In genomic region chr1:198161718-198162090, GRCh38 we compare ENCODE assay signal across 13 cellular contexts. TPM values are rescaled to one million over a fixed set of nuclear protein-coding genes. Genes with fewer than 3 reads are reported as not detected.
A peak's percentile ranks its signal among the peaks of the same experiment; 100 is the strongest.
DNase-seq lines count a peak whose midpoint lies in the region; ATAC-seq and TF ChIP-seq lines count a peak whose summit lies in the region.
"Had no signal": no experiment of that assay in that cellular context is flagged by ENCODE, and none has a peak within 500 bp of the region (broad histone marks: within the 10 kb centered on the region; RNA-seq: fewer than 3 reads in every experiment).

No MANE protein-coding gene starts in this region.

- H3K4me1 Mint-ChIP-seq in activated T-cell treated with anti-CD3 and anti-CD28 coated beads, Interleukin-2, amount 50 U/mL, for 4 hours (ENCODE audit: low read depth) = peaks cover 67% of the 10 kb centered on the region
- peaks cover 62% of the 10 kb centered on the region for H3K4me1 Mint-ChIP-seq in stimulated activated effector memory CD8-positive, alpha-beta T cell treated with anti-CD3 and anti-CD28 coated beads, Interleukin-12 subunit alpha, Interleukin-12 subunit beta, amount 100 ng/mL, for 72 hours

- peaks cover 98% of the 10 kb centered on the region for H3K79me2 ChIP-seq in Loucy (ENCODE audit: insufficient read depth, low read length)

- ATAC-seq in activated T-cell treated with anti-CD3 and anti-CD28 coated beads, Interleukin-2, amount 50 U/mL, for 4 hours = peak in 1 of 2 donors; percentile 0
- ATAC-seq in stimulated activated effector memory CD8-positive, alpha-beta T cell treated with anti-CD3 and anti-CD28 coated beads, Interleukin-12 subunit alpha, Interleukin-12 subunit beta, amount 100 ng/mL, for 72 hours = peak; percentile 31
- no peak for ATAC-seq in HG03280 (IDR thresholded peaks at IDR 0.05; ENCODE audit: unreplicated experiment)
- ATAC-seq: gastroesophageal sphincter, HCT116 had no signal

- no peaks in the 10 kb centered on the region for H3F3A ChIP-seq in Loucy (ENCODE audit: low read depth)

- no peak for TF ChIP-seq CTCF in Loucy (conservative IDR thresholded peaks at IDR 0.05; ENCODE audit: low read length)

- WGBS in esophagus, 2 donors = 69 to 71% methylated on average over 2 of the region's 2 CpGs

- H3K27ac Mint-ChIP-seq in stimulated activated effector memory CD8-positive, alpha-beta T cell treated with anti-CD3 and anti-CD28 coated beads, Interleukin-12 subunit alpha, Interleukin-12 subunit beta, amount 100 ng/mL, for 72 hours = peak overlapping the region; percentile 90

- DNase-seq in activated T-cell treated with anti-CD3 and anti-CD28 coated beads, Interleukin-2, amount 50 U/mL, for 4 hours = no peak
- DNase-seq in activated T-cell treated with anti-CD3 and anti-CD28 coated beads, Interleukin-2, amount 50 U/mL, for 48 hours = no peak
- no peak for DNase-seq in stimulated activated effector memory CD8-positive, alpha-beta T cell treated with anti-CD3 and anti-CD28 coated beads, Interleukin-12 subunit alpha, Interleukin-12 subunit beta, amount 100 ng/mL, for 72 hours (ENCODE audit: low spot score in 2 of 2)
- DNase-seq in SKM-1 (lab: John Stamatoyannopoulos, UW; ENCODE audit: unreplicated experiment) = no peak
- DNase-seq in NK-92 treated with Interleukin-12 subunit alpha and Interleukin-12 subunit beta, amount 100 ng/mL, for 24 hours (lab: John Stamatoyannopoulos, UW) = no peak
- DNase-seq: MG63, NCI-H226 had no signal

- H3K4me2 ChIP-seq in Loucy (ENCODE audit: low read depth, low read length, poor library complexity, severe bottlenecking) = peak overlapping the region; percentile 96

- H3K36me3 ChIP-seq in Loucy (ENCODE audit: insufficient read depth, low read length) (no peaks in the 10 kb centered on the region), esophagus (ENCODE audit: control insufficient read depth in 2 of 2, insufficient read depth in 2 of 2, low read length in 1 of 2) (no peaks in the 10 kb centered on the region)
- H3K36me3 ChIP-seq: gastroesophageal sphincter had no signal

- H3K4me3 ChIP-seq in Loucy (ENCODE audit: low read length, poor library complexity, severe bottlenecking) = peak overlapping the region; percentile 91
- H3K4me3 ChIP-seq in esophagus (ENCODE audit: low read depth in 1 of 2, low read length in 2 of 2) = no peak overlapping the region
- H3K4me3 ChIP-seq: coronary artery, gastroesophageal sphincter, MG63 had no signal

- H3K9me3 Mint-ChIP-seq in activated T-cell treated with anti-CD3 and anti-CD28 coated beads, Interleukin-2, amount 50 U/mL, for 4 hours = no peaks in the 10 kb centered on the region
- H3K9me3 Mint-ChIP-seq in stimulated activated effector memory CD8-positive, alpha-beta T cell treated with anti-CD3 and anti-CD28 coated beads, Interleukin-12 subunit alpha, Interleukin-12 subunit beta, amount 100 ng/mL, for 72 hours = no peaks in the 10 kb centered on the region

- H3K9me2 ChIP-seq in Loucy (replicated peaks; ENCODE audit: low read depth, low read length) = no peaks in the 10 kb centered on the region

- H2AFZ ChIP-seq in Loucy (ENCODE audit: low read length) = no peak overlapping the region

- H3K27me3 Mint-ChIP-seq in activated T-cell treated with anti-CD3 and anti-CD28 coated beads, Interleukin-2, amount 50 U/mL, for 4 hours (ENCODE audit: low read depth) = no peaks in the 10 kb centered on the region

- H3K9me3 ChIP-seq in Loucy (ENCODE audit: insufficient read depth, low read depth, low read length) (no peaks in the 10 kb centered on the region), esophagus (ENCODE audit: control insufficient read depth in 2 of 2, insufficient read depth in 1 of 2, low read depth in 1 of 2, low read length in 1 of 2) (no peaks in the 10 kb centered on the region)
- H3K9me3 ChIP-seq: gastroesophageal sphincter, MG63 had no signal

- H3K27ac ChIP-seq in esophagus (ENCODE audit: low read depth in 2 of 2, low read length in 1 of 2) = peak overlapping the region; percentile 56 to 75

- H3K4me3 Mint-ChIP-seq in activated T-cell treated with anti-CD3 and anti-CD28 coated beads, Interleukin-2, amount 50 U/mL, for 4 hours = peak overlapping the region; percentile 64
- H3K4me3 Mint-ChIP-seq in stimulated activated effector memory CD8-positive, alpha-beta T cell treated with anti-CD3 and anti-CD28 coated beads, Interleukin-12 subunit alpha, Interleukin-12 subunit beta, amount 100 ng/mL, for 72 hours = peak overlapping the region; percentile 96

- H4K20me1 ChIP-seq in Loucy (ENCODE audit: insufficient read depth, low read length, poor library complexity, severe bottlenecking) = peaks cover 70% of the 10 kb centered on the region

- H3K27me3 ChIP-seq in Loucy (ENCODE audit: insufficient read depth, low read length, poor library complexity, severe bottlenecking) (no peaks in the 10 kb centered on the region), esophagus (ENCODE audit: control insufficient read depth in 1 of 2, insufficient read depth in 2 of 2, low read length in 2 of 2) (no peaks in the 10 kb centered on the region)
- H3K27me3 ChIP-seq: gastroesophageal sphincter, MG63 had no signal

- peaks cover 5% of the 10 kb centered on the region for H3K36me3 Mint-ChIP-seq in activated T-cell treated with anti-CD3 and anti-CD28 coated beads, Interleukin-2, amount 50 U/mL, for 4 hours (ENCODE audit: insufficient read depth)
- H3K36me3 Mint-ChIP-seq in stimulated activated effector memory CD8-positive, alpha-beta T cell treated with anti-CD3 and anti-CD28 coated beads, Interleukin-12 subunit alpha, Interleukin-12 subunit beta, amount 100 ng/mL, for 72 hours = peaks cover 20% of the 10 kb centered on the region

- H3K4me1 ChIP-seq in Loucy (ENCODE audit: insufficient read depth, low read length, poor library complexity, severe bottlenecking) (peaks cover 76% of the 10 kb centered on the region), esophagus (ENCODE audit: control insufficient read depth in 2 of 2, insufficient read depth in 2 of 2, low read length in 1 of 2) (peaks cover 0 to 4% of the 10 kb centered on the region in 2 donors)

- H3K9ac ChIP-seq in Loucy (ENCODE audit: low read depth, low read length, poor library complexity, severe bottlenecking) = peak overlapping the region; percentile 85

RNA-seq across cellular contexts. Expression of gene NEK7, which starts 4.9 kb away (rescaled TPM):
- 10 to 100 TPM; 62.3 to 72.1 (median 62.9) TPM for total RNA-seq in activated T-cell treated with anti-CD3 and anti-CD28 coated beads, Interleukin-2, amount 50 U/mL, for 4 hours
- 10 to 100 TPM in 1 of 2 donors, 1 to 10 TPM in 1; 9.7 to 13.2 TPM for polyA plus RNA-seq in esophagus
